ENCODE assay signal across 19 cellular contexts in the genomic region with DNA sequence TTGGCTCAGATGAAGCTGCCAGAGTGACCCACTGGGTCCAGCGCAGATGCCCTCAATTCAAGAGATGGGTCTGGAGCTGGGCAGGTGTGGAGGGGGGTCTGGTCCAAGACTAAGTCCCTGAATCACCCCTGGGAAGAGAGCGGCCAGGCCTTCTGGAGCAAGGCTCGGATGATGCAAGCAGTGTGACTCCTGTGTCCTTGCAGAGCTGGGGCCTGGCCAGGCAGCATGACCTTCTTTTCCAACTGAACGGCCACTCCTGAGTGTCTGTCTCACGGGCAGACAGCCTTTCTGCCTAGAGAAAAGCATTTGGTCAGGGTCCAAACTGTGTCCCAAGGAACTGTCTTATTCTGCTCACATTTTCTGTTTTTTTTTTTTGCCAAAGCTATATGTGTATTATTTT. TPM values are rescaled to one million over a fixed set of nuclear protein-coding genes. Genes with fewer than 3 reads are reported as not detected.
A peak's percentile ranks its signal among the peaks of the same experiment; 100 is the strongest.
DNase-seq lines count a peak whose midpoint lies in the region; ATAC-seq and TF ChIP-seq lines count a peak whose summit lies in the region.
"Had no signal": no experiment of that assay in that cellular context is flagged by ENCODE, and none has a peak within 500 bp of the region (broad histone marks: within the 10 kb centered on the region; RNA-seq: fewer than 3 reads in every experiment).

No MANE protein-coding gene starts in this region.

- no peaks in the 10 kb centered on the region for H3K36me3 Mint-ChIP-seq in activated T-helper 17 cell treated with anti-CD3 and anti-CD28 coated beads, Interleukin-2, amount 50 U/mL, for 72 hours (ENCODE audit: low read depth)
- H3K36me3 Mint-ChIP-seq: type B pancreatic cell had no signal

- H3K27ac ChIP-seq in angular gyrus (ENCODE audit: low read depth, low read length) (peak overlapping the region; percentile 27), right atrium auricular region (peak overlapping the region; percentile 72 to 81), substantia nigra (ENCODE audit: low read depth, low read length, poor library complexity, severe bottlenecking) (peak overlapping the region; percentile 56)
- H3K27ac ChIP-seq: C4-2B, gastroesophageal sphincter had no signal

- H3K4me3 ChIP-seq in right atrium auricular region, result no peak overlapping the region
- H3K4me3 ChIP-seq: gastroesophageal sphincter had no signal

- no peaks in the 10 kb centered on the region for H3K9me3 Mint-ChIP-seq in activated T-helper 17 cell treated with anti-CD3 and anti-CD28 coated beads, Interleukin-2, amount 50 U/mL, for 72 hours
- H3K9me3 Mint-ChIP-seq: activated T-helper 1 cell treated with anti-CD3 and anti-CD28 coated beads, Interleukin-12 subunit alpha, Interleukin-12 subunit beta, Interleukin-2, Interleukin-4 antibody, amounts not matched to agents 30 ng/mL and 10 ng/mL and 1 ng/mL, durations not matched to agents 14 hours and 24 hours and 36 hours; H9; type B pancreatic cell had no signal

- H3K4me3 Mint-ChIP-seq in activated T-helper 17 cell treated with anti-CD3 and anti-CD28 coated beads, Interleukin-2, amount 50 U/mL, for 72 hours, result no peak overlapping the region
- H3K4me3 Mint-ChIP-seq: activated CD8-positive, alpha-beta T cell treated with anti-CD3 and anti-CD28 coated beads, Interleukin-2, amount 10 ng/mL, durations not matched to agents 7 days and 5 days; activated T-helper 1 cell treated with anti-CD3 and anti-CD28 coated beads, Interleukin-12 subunit alpha, Interleukin-12 subunit beta, Interleukin-2, Interleukin-4 antibody, amounts not matched to agents 30 ng/mL and 10 ng/mL and 1 ng/mL, durations not matched to agents 14 hours and 24 hours and 36 hours; H9; type B pancreatic cell had no signal

- no peaks in the 10 kb centered on the region for H3K9me3 ChIP-seq in right atrium auricular region
- H3K9me3 ChIP-seq: gastroesophageal sphincter had no signal

- intact Hi-C loops in left colon (cut with DNase I, micrococcal nuclease), result no loop called here

- DNase-seq in right atrium auricular region (ENCODE audit: low spot score) (no peak), substantia nigra (lab: John Stamatoyannopoulos, UW) (peak in 23 of 49 donors; percentile 15 to 73 (median 45)), left colon (no peak)
- no peak for DNase-seq in activated CD4-positive, CD25-positive, alpha-beta regulatory T cell (lab: John Stamatoyannopoulos, UW)
- DNase-seq: activated CD8-positive, alpha-beta T cell treated with anti-CD3 and anti-CD28 coated beads, Interleukin-2, amount 10 ng/mL, durations not matched to agents 7 days and 5 days; DND-41; H9; mesendoderm; NCI-H1436; stimulated activated CD4-positive, alpha-beta T cell treated with anti-CD3 and anti-CD28 coated beads, Interleukin-4, amount 100 ng/mL, for 24 hours had no signal

- no peaks in the 10 kb centered on the region for H3K27me3 ChIP-seq in right atrium auricular region
- H3K27me3 ChIP-seq: gastroesophageal sphincter had no signal

- ATAC-seq in HG03103 (IDR thresholded peaks at IDR 0.05; ENCODE audit: low read depth, unreplicated experiment) (peak; percentile 19), GM19455 (IDR thresholded peaks at IDR 0.05; ENCODE audit: unreplicated experiment) (no peak), left colon (no peak)
- no peak for ATAC-seq in activated T-helper 17 cell treated with anti-CD3 and anti-CD28 coated beads, Interleukin-2, amount 50 U/mL, for 72 hours (replicated peaks)
- ATAC-seq: activated CD8-positive, alpha-beta T cell treated with anti-CD3 and anti-CD28 coated beads, Interleukin-2, amount 10 ng/mL, durations not matched to agents 7 days and 5 days; gastroesophageal sphincter had no signal

- H3K27me3 Mint-ChIP-seq in activated T-helper 17 cell treated with anti-CD3 and anti-CD28 coated beads, Interleukin-2, amount 50 U/mL, for 72 hours, result no peaks in the 10 kb centered on the region

- H3K27ac Mint-ChIP-seq in activated T-helper 17 cell treated with anti-CD3 and anti-CD28 coated beads, Interleukin-2, amount 50 U/mL, for 72 hours, result no peak overlapping the region
- H3K27ac Mint-ChIP-seq: activated CD8-positive, alpha-beta T cell treated with anti-CD3 and anti-CD28 coated beads, Interleukin-2, amount 10 ng/mL, durations not matched to agents 7 days and 5 days; activated T-helper 1 cell treated with anti-CD3 and anti-CD28 coated beads, Interleukin-12 subunit alpha, Interleukin-12 subunit beta, Interleukin-2, Interleukin-4 antibody, amounts not matched to agents 30 ng/mL and 10 ng/mL and 1 ng/mL, durations not matched to agents 14 hours and 24 hours and 36 hours; H9; type B pancreatic cell had no signal

- H3K36me3 ChIP-seq in right atrium auricular region, result no peaks in the 10 kb centered on the region
- H3K36me3 ChIP-seq: gastroesophageal sphincter had no signal

- H3K4me1 Mint-ChIP-seq in activated T-helper 17 cell treated with anti-CD3 and anti-CD28 coated beads, Interleukin-2, amount 50 U/mL, for 72 hours, result no peaks in the 10 kb centered on the region
- H3K4me1 Mint-ChIP-seq: H9 had no signal

- H3K4me1 ChIP-seq in right atrium auricular region, result peaks cover 0 to 9% of the 10 kb centered on the region in 2 donors

- no peak for TF ChIP-seq CTCF in right atrium auricular region (IDR thresholded peaks at IDR 0.05)

RNA-seq across cellular contexts. Expression of a gene that starts 42.6 kb away (rescaled TPM):
- total RNA-seq in right atrium auricular region (1 to 10 TPM in 1 of 2 donors, under 1 TPM in 1; 0.16 to 1.8 TPM), left colon (1 to 10 TPM in 1 of 2 donors, under 1 TPM in 1; 0.21 to 1.5 TPM)
- not detected for total RNA-seq in activated T-helper 17 cell treated with anti-CD3 and anti-CD28 coated beads, Interleukin-2, amount 50 U/mL, for 72 hours
- total RNA-seq: activated CD8-positive, alpha-beta T cell treated with anti-CD3 and anti-CD28 coated beads, Interleukin-2, amount 10 ng/mL, durations not matched to agents 7 days and 5 days; activated T-helper 1 cell treated with anti-CD3 and anti-CD28 coated beads, Interleukin-12 subunit alpha, Interleukin-12 subunit beta, Interleukin-2, Interleukin-4 antibody, amounts not matched to agents 30 ng/mL and 10 ng/mL and 1 ng/mL, durations not matched to agents 14 hours and 24 hours and 36 hours; LHCN-M2 had no signal
